ENCODE assay signal across 8 cellular contexts in genomic region chr11:119101759-119102423, GRCh38. TPM values are rescaled to one million over a fixed set of nuclear protein-coding genes. Genes with fewer than 3 reads are reported as not detected.
A peak's percentile ranks its signal among the peaks of the same experiment; 100 is the strongest.
DNase-seq lines count a peak whose midpoint lies in the region; ATAC-seq and TF ChIP-seq lines count a peak whose summit lies in the region.

Gene DPAGT1 (minus strand): TSS chr11:119101853. CDS start chr11:119101655, 198 bp downstream.

- TF ChIP-seq POLR2A in GM19193 (IDR thresholded peaks at IDR 0.05; ENCODE audit: extremely low read depth, insufficient read depth, insufficient read length): peak; percentile 55

- peaks cover 42% of the 10 kb centered on the region for H3K4me1 Mint-ChIP-seq in activated CD4-positive, alpha-beta T cell treated with anti-CD3 and anti-CD28 coated beads for 36 hours

- H3K27ac ChIP-seq in cingulate gyrus (ENCODE audit: low read depth, low read length): peak within 1 kb of the TSS; percentile 95

- ATAC-seq in HG03439 (IDR thresholded peaks at IDR 0.05; ENCODE audit: unreplicated experiment): peak; percentile 72
- peak; percentile 86 for ATAC-seq in activated CD4-positive, alpha-beta T cell treated with anti-CD3 and anti-CD28 coated beads for 36 hours

- CTCF ChIA-PET in activated CD4-positive, alpha-beta T cell treated with anti-CD3 and anti-CD28 coated beads for 36 hours (lab: Charles Lee): interaction anchor here (0.5 to 3.7 kb wide), 13 partner anchors 9 to 255 kb away, joined by 3 to 20 read pairs (median 4); partner anchors contain the start of genes CBL, HINFP, HMBS and TRAPPC4

- peak within 1 kb of the TSS; percentile 95 for H3K4me3 Mint-ChIP-seq in activated CD4-positive, alpha-beta T cell treated with anti-CD3 and anti-CD28 coated beads for 36 hours

- H3K4me3 ChIP-seq in AG10803 (ENCODE audit: low read length): peak within 1 kb of the TSS; percentile 87

- POLR2A ChIA-PET in activated CD4-positive, alpha-beta T cell treated with anti-CD3 and anti-CD28 coated beads for 36 hours (lab: Charles Lee): interaction anchor here (0.6 to 1.9 kb wide), 17 partner anchors 8 to 309 kb away, joined by 3 to 18 read pairs (median 4); partner anchors contain the start of genes CENATAC, HINFP, HMBS and RPS25

- intact Hi-C loops in activated CD4-positive, alpha-beta T cell treated with anti-CD3 and anti-CD28 coated beads for 36 hours (cut with DNase I, micrococcal nuclease): loop anchor here (1.0 to 2.0 kb wide), 10 partner anchors 17 to 221 kb away; partner anchors contain the start of genes RPS25 (in 2 of the 2), TRAPPC4 (in 2 of the 2), CBL (in 1 of the 2) and CENATAC (in 1 of the 2)

- DNase-seq in AG10803 (ENCODE audit: low read depth) (peak; percentile 96), NCI-H510A treated with DMSO at 0.1 percent for 48 hours (lab: John Stamatoyannopoulos, UW) (peak; percentile 100), kidney glomerular epithelial cell (lab: John Stamatoyannopoulos, UW) (peak; percentile 94)
- peak; percentile 93 for DNase-seq in activated CD4-positive, alpha-beta T cell treated with anti-CD3 and anti-CD28 coated beads for 36 hours
- peak; percentile 80 to 83 for DNase-seq in stimulated activated CD4-positive, alpha-beta T cell treated with anti-CD3 and anti-CD28 coated beads, Interleukin-15, amount 100 ng/mL, for 48 hours (ENCODE audit: low read depth in 2 of 2)

- H3K27me3 Mint-ChIP-seq in activated CD4-positive, alpha-beta T cell treated with anti-CD3 and anti-CD28 coated beads for 36 hours: no peaks in the 10 kb centered on the region

- no peaks in the 10 kb centered on the region for H3K9me3 Mint-ChIP-seq in activated CD4-positive, alpha-beta T cell treated with anti-CD3 and anti-CD28 coated beads for 36 hours (ENCODE audit: low read depth)

- peaks cover 29% of the 10 kb centered on the region for H3K36me3 Mint-ChIP-seq in activated CD4-positive, alpha-beta T cell treated with anti-CD3 and anti-CD28 coated beads for 36 hours (ENCODE audit: low read depth)

- peak within 1 kb of the TSS; percentile 100 for H3K27ac Mint-ChIP-seq in activated CD4-positive, alpha-beta T cell treated with anti-CD3 and anti-CD28 coated beads for 36 hours

- TF ChIP-seq CTCF in AG10803 (conservative IDR thresholded peaks at IDR 0.05; ENCODE audit: low read length): no peak

RNA-seq across cellular contexts. Expression of gene DPAGT1, which starts in this region (rescaled TPM):
- 10 to 100 TPM; 57.8 to 73.5 TPM for total RNA-seq in activated CD4-positive, alpha-beta T cell treated with anti-CD3 and anti-CD28 coated beads for 36 hours

Comparison
In these comparisons a context has a peak if more than half of its experiments do, and no peak if none do; other contexts are left out.
1. Peak in every context shown above with its lines: DNase-seq, ATAC-seq, H3K4me3 ChIP-seq and H3K27ac ChIP-seq.